ENCODE assay signal across 12 cellular contexts in the genomic region with DNA sequence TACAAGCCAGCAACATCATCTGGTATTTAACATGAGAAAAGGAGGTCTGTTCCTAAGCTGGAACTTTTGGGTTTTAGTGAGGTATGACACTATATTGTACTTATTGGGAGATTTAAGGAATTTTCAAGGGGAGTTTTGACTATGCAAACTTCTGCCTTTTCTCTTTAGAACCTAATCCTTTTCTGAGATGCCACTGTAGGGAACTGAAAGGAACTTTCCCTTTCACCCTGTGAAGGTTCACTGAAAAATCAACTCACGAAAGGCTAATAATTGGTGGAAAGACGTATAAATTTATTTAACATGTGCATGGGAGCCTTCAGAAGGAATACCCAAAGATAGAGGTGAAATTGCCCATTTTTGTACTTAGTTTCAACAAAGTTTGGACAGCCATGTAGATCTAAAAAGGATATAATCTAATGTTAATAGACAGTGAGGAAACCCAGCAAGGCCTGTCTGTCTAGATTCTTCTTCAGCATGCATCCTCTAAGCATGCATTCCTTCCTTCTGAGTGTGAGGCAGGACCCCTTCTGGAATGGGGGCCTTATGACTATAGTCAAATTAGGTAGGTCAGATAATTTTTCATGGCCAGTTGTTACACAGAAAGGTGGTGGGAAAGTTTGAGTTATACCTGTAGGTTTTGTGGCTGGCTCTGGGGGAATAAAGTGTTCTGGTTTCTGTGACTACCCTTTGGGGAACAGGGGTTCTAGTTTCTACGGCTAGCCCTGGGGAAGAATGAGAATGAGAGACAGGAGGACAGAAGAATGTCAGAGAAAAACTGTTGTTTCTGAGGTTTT.
DNase-seq lines count a peak whose midpoint lies in the region; ATAC-seq, FAIRE-seq and TF ChIP-seq lines count a peak whose summit lies in the region.
"Had no signal": no experiment of that assay in that cellular context is flagged by ENCODE, and none has a peak within 500 bp of the region (broad histone marks: within the 10 kb centered on the region; RNA-seq: fewer than 3 reads in every experiment).

No MANE protein-coding gene starts in this region.

- no peaks in the 10 kb centered on the region for H3K27me3 Mint-ChIP-seq in activated naive CD8-positive, alpha-beta T cell treated with anti-CD3 and anti-CD28 coated beads, Interleukin-2, amount 50 U/mL, for 24 hours
- H3K27me3 Mint-ChIP-seq: activated CD4-positive, alpha-beta T cell treated with anti-CD3 and anti-CD28 coated beads for 36 hours had no signal

- no peaks in the 10 kb centered on the region for H3K9me3 ChIP-seq in effector memory CD4-positive, alpha-beta T cell (ENCODE audit: control insufficient read depth, low read length)

- DNase-seq in GM12892 (ENCODE audit: insufficient read length), result no peak
- peak; percentile 39 for DNase-seq in choroid plexus epithelial cell (ENCODE audit: low read depth)
- DNase-seq in activated naive CD8-positive, alpha-beta T cell treated with anti-CD3 and anti-CD28 coated beads, Interleukin-2, amount 50 U/mL, for 24 hours, result no peak
- no peak for DNase-seq in NK-92 treated with Interleukin-12 subunit alpha and Interleukin-12 subunit beta, amount 100 ng/mL, for 24 hours (lab: John Stamatoyannopoulos, UW)
- DNase-seq in effector memory CD4-positive, alpha-beta T cell, result no peak
- no peak for DNase-seq in COLO829 (ENCODE audit: low spot score)
- DNase-seq: activated CD4-positive, alpha-beta T cell treated with anti-CD3 and anti-CD28 coated beads for 36 hours; NCI-H2107; nucleus accumbens; stimulated activated CD8-positive, alpha-beta memory T cell treated with anti-CD3 and anti-CD28 coated beads, Interleukin-4, amount 100 ng/mL, for 48 hours had no signal

- H3K9me3 Mint-ChIP-seq in activated naive CD8-positive, alpha-beta T cell treated with anti-CD3 and anti-CD28 coated beads, Interleukin-2, amount 50 U/mL, for 24 hours, result peaks cover 20% of the 10 kb centered on the region

- peak; percentile 77 for ATAC-seq in GM19452 (IDR thresholded peaks at IDR 0.05; ENCODE audit: unreplicated experiment)
- ATAC-seq in HG03060 (IDR thresholded peaks at IDR 0.05; ENCODE audit: low read depth, unreplicated experiment), result peak; percentile 50
- no peak for ATAC-seq in activated naive CD8-positive, alpha-beta T cell treated with anti-CD3 and anti-CD28 coated beads, Interleukin-2, amount 50 U/mL, for 24 hours
- ATAC-seq: activated CD4-positive, alpha-beta T cell treated with anti-CD3 and anti-CD28 coated beads for 36 hours had no signal

- no peak overlapping the region for H3K27ac Mint-ChIP-seq in activated naive CD8-positive, alpha-beta T cell treated with anti-CD3 and anti-CD28 coated beads, Interleukin-2, amount 50 U/mL, for 24 hours
- H3K27ac Mint-ChIP-seq: activated CD4-positive, alpha-beta T cell treated with anti-CD3 and anti-CD28 coated beads for 36 hours had no signal

- no peak overlapping the region for H3K27ac ChIP-seq in effector memory CD4-positive, alpha-beta T cell (ENCODE audit: insufficient read depth, low read length, poor library complexity, severe bottlenecking)

- H3K36me3 ChIP-seq in effector memory CD4-positive, alpha-beta T cell (ENCODE audit: control insufficient read depth, insufficient read depth, low read length), result no peaks in the 10 kb centered on the region

- no peak overlapping the region for H3K4me3 ChIP-seq in choroid plexus epithelial cell (ENCODE audit: low read depth, low read length)
- H3K4me3 ChIP-seq in effector memory CD4-positive, alpha-beta T cell (ENCODE audit: insufficient read depth, low read depth, low read length, poor library complexity, severe bottlenecking), result no peak overlapping the region

- FAIRE-seq in GM12892 (lab: Jason Lieb, UNC), result peak; percentile 78

- TF ChIP-seq POLR2A in GM12892 (IDR thresholded peaks at IDR 0.05; ENCODE audit: low read depth, low read length), result no peak

- H3K27me3 ChIP-seq in effector memory CD4-positive, alpha-beta T cell (replicated peaks; ENCODE audit: control insufficient read depth, insufficient read depth, low read length, poor library complexity, severe bottlenecking), result no peaks in the 10 kb centered on the region

- no peak overlapping the region for H3K4me3 Mint-ChIP-seq in activated naive CD8-positive, alpha-beta T cell treated with anti-CD3 and anti-CD28 coated beads, Interleukin-2, amount 50 U/mL, for 24 hours
- H3K4me3 Mint-ChIP-seq: activated CD4-positive, alpha-beta T cell treated with anti-CD3 and anti-CD28 coated beads for 36 hours had no signal

- peaks cover 20% of the 10 kb centered on the region for H3K4me1 Mint-ChIP-seq in activated naive CD8-positive, alpha-beta T cell treated with anti-CD3 and anti-CD28 coated beads, Interleukin-2, amount 50 U/mL, for 24 hours

- no peak for TF ChIP-seq CTCF in choroid plexus epithelial cell (conservative IDR thresholded peaks at IDR 0.05; ENCODE audit: low read depth, low read length)

- H3K36me3 Mint-ChIP-seq in activated naive CD8-positive, alpha-beta T cell treated with anti-CD3 and anti-CD28 coated beads, Interleukin-2, amount 50 U/mL, for 24 hours (ENCODE audit: low read depth), result no peaks in the 10 kb centered on the region

- peaks cover 5% of the 10 kb centered on the region for H3K4me1 ChIP-seq in effector memory CD4-positive, alpha-beta T cell (ENCODE audit: control insufficient read depth, insufficient read depth, low read length, poor library complexity, severe bottlenecking)
